In the genomic region with DNA sequence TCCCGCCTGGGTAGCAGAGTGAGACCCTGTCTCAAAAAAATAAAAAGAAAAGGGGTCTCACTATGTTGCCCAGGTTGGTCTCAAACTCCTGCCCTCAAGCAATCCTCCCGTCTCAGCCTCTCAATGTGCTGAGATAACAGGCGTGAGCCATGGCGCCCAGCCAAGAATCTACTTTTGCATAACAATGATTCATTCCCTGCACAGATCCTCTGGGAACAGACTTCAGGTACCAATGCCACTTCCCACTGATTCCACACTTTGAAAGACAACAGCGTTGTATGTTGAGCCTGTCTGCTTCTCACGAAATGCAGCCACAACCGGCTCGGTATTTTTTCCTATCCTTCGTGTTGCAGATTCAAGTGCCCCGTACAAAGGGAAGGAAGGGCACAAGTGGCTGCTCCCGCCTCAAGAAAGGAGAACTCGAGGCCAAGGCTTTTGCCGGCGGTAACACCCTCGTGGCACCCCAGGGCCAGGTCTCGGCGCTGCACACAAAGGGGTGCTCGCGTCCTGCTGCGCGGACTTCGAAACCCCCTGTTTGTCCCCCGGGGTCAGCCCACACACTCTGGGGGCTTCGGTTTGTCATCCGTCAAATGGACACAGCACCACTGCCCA, we compare ENCODE assay signal across 8 cellular contexts. TPM values are rescaled to one million over a fixed set of nuclear protein-coding genes. Genes with fewer than 3 reads are reported as not detected.
DNase-seq lines count a peak whose midpoint lies in the region; ATAC-seq, FAIRE-seq and TF ChIP-seq lines count a peak whose summit lies in the region.

No MANE protein-coding gene starts in this region.

- peaks cover 16% of the 10 kb centered on the region for H3K36me3 Mint-ChIP-seq in osteocyte (ENCODE audit: unreplicated experiment)

- H3K4me3 Mint-ChIP-seq in osteocyte (ENCODE audit: unreplicated experiment), result peak overlapping the region; percentile 94

- H3K4me3 ChIP-seq in RWPE2 (ENCODE audit: severe bottlenecking) (peak overlapping the region; percentile 76), adrenal gland (peak overlapping the region; percentile 46 to 83 (median 74))

- peaks cover 40% of the 10 kb centered on the region for H3K36me3 ChIP-seq in KOPT-K1 (ENCODE audit: insufficient read depth, low read length)
- peaks cover 36% of the 10 kb centered on the region for H3K36me3 ChIP-seq in RWPE2 (ENCODE audit: low read depth)
- H3K36me3 ChIP-seq in adrenal gland (replicated peaks in 1 of 2), result peaks cover 0 to 24% of the 10 kb centered on the region in 2 donors

- H3K27ac ChIP-seq in KOPT-K1 (ENCODE audit: low read depth, low read length, poor library complexity, severe bottlenecking) (peak overlapping the region; percentile 65), RWPE2 (ENCODE audit: poor library complexity, severe bottlenecking) (peak overlapping the region; percentile 87), adrenal gland (peak overlapping the region; percentile 90 to 94 (median 91))

- intact Hi-C loops in adrenal gland (cut with DNase I) (no loop called here), Right ventricle myocardium superior (cut with DNase I) (no loop called here)

- H3K9me3 ChIP-seq in KOPT-K1 (ENCODE audit: insufficient read depth, low read length, poor library complexity, severe bottlenecking) (no peaks in the 10 kb centered on the region), RWPE2 (ENCODE audit: severe bottlenecking) (no peaks in the 10 kb centered on the region), adrenal gland (replicated peaks in 1 of 3) (no peaks in the 10 kb centered on the region)

- no peaks in the 10 kb centered on the region for H3K27me3 Mint-ChIP-seq in osteocyte (ENCODE audit: unreplicated experiment)

- H3K4me1 Mint-ChIP-seq in osteocyte (ENCODE audit: unreplicated experiment), result peaks cover 27% of the 10 kb centered on the region

- peak overlapping the region; percentile 97 for H3K27ac Mint-ChIP-seq in osteocyte (ENCODE audit: unreplicated experiment)

- no peaks in the 10 kb centered on the region for H3K9me3 Mint-ChIP-seq in osteocyte (ENCODE audit: unreplicated experiment)

- DNase-seq in ELF-1 (ENCODE audit: low read depth, low spot score) (peak; percentile 85), H54 (ENCODE audit: insufficient read length, low spot score) (no peak), RWPE2 (ENCODE audit: low spot score) (peak; percentile 88), adrenal gland (peak; percentile 85 to 96 (median 95)), Right ventricle myocardium superior (peak; percentile 74), osteocyte (ENCODE audit: extremely low spot score, unreplicated experiment) (peak; percentile 87), NCI-H524 treated with DMSO at 0.1 percent for 48 hours (lab: John Stamatoyannopoulos, UW) (no peak)

- TF ChIP-seq CTCF in RWPE2 (IDR thresholded peaks at IDR 0.05; ENCODE audit: poor library complexity, severe bottlenecking), result no peak
- no peak for TF ChIP-seq CTCF in adrenal gland (IDR thresholded peaks at IDR 0.05)
- no peak for TF ChIP-seq CTCF in osteocyte (IDR thresholded peaks at IDR 0.05)

- 3 to 6% (median 4%) methylated on average over 15 to 25 of the region's 25 CpGs for WGBS in adrenal gland, 4 donors

- peaks cover 22% of the 10 kb centered on the region for H3K4me1 ChIP-seq in RWPE2 (ENCODE audit: insufficient read depth, poor library complexity, severe bottlenecking)
- peaks cover 10 to 22% of the 10 kb centered on the region in 2 donors for H3K4me1 ChIP-seq in adrenal gland (replicated peaks in 1 of 2)

- FAIRE-seq in H54 (lab: Jason Lieb, UNC), result peak; percentile 15

- H3K27me3 ChIP-seq in RWPE2 (ENCODE audit: insufficient read depth, poor library complexity, severe bottlenecking) (no peaks in the 10 kb centered on the region), adrenal gland (no peaks in the 10 kb centered on the region)

- TF ChIP-seq POLR2A in H54 (IDR thresholded peaks at IDR 0.05; ENCODE audit: low read depth, low read length) (no peak), adrenal gland (IDR thresholded peaks at IDR 0.05) (peak in 1 of 2 donors; percentile 72)

- peak; percentile 43 for ATAC-seq in RWPE2 (ENCODE audit: low read depth)
- peak; percentile 52 for ATAC-seq in Right ventricle myocardium superior (ENCODE audit: poor library complexity)

RNA-seq across cellular contexts. Expression of a gene that starts 0.7 kb away (rescaled TPM):
- total RNA-seq in adrenal gland (10 to 100 TPM; 23.2 to 56.7 (median 43.9) TPM), Right ventricle myocardium superior (8.1 TPM), osteocyte (21.5 and 22.4 TPM in 2 replicates)
- polyA plus RNA-seq in adrenal gland, result 10 to 100 TPM; 19.8 to 32.4 (median 28.3) TPM

RNA-seq across cellular contexts. Expression of a gene that starts 36.9 kb away (rescaled TPM):
- total RNA-seq in adrenal gland, result 100 to 1,000 TPM in 2 of 8 donors, 10 to 100 TPM in 6; 48.2 to 210 (median 91.9) TPM
- 100 to 1,000 TPM in 1 of 3 donors, 10 to 100 TPM in 2; 48.1 to 168 (median 55.0) TPM for polyA plus RNA-seq in adrenal gland
- total RNA-seq in Right ventricle myocardium superior, result 41.3 TPM
- 196 and 197 TPM in 2 replicates for total RNA-seq in osteocyte

Comparison
In these comparisons a context has a peak if more than half of its experiments do, and no peak if none do; other contexts are left out.
1. DNase-seq: peak in ELF-1 (single experiment), RWPE2 (single experiment), adrenal gland (7 of 7), Right ventricle myocardium superior (single experiment) and osteocyte (single experiment); none in H54 (single experiment) and NCI-H524 treated with DMSO at 0.1 percent for 48 hours (single experiment).
2. Peak in every context shown above with its lines, with median percentiles within 50 percentile points of each other: H3K27ac ChIP-seq.